Comparison of ENCODE assay signal across 15 cellular contexts in genomic region chr1:230090194-230090711, GRCh38. TPM values are rescaled to one million over a fixed set of nuclear protein-coding genes. Genes with fewer than 3 reads are reported as not detected.
DNase-seq lines count a peak whose midpoint lies in the region; ATAC-seq and TF ChIP-seq lines count a peak whose summit lies in the region.
"Had no signal": no experiment of that assay in that cellular context is flagged by ENCODE, and none has a peak within 500 bp of the region (broad histone marks: within the 10 kb centered on the region; RNA-seq: fewer than 3 reads in every experiment).

No MANE protein-coding gene starts in this region.

- H3K4me1 ChIP-seq in PC-3 (ENCODE audit: insufficient read depth, low read length), result peaks cover 82% of the 10 kb centered on the region

- H3K79me2 ChIP-seq in PC-3 (ENCODE audit: low read length), result peaks cover 90% of the 10 kb centered on the region

- BruUV-seq in PC-3 (replicated peaks; lab: Mats Ljungman, UMichigan), result no TSS peak

- CTCF ChIA-PET in PC-3 (lab: Charles Lee), result interaction anchor here (0.6 to 2.5 kb wide), 3 partner anchors 14 to 217 kb away, joined by 3 to 18 read pairs (median 4); no protein-coding TSS in a partner anchor

- no peak overlapping the region for H2AFZ ChIP-seq in PC-3 (ENCODE audit: low read length)

- peak overlapping the region; percentile 90 for H3K27ac ChIP-seq in PC-3 (ENCODE audit: low read length)
- peak overlapping the region; percentile 44 to 69 for H3K27ac ChIP-seq in coronary artery
- H3K27ac ChIP-seq: BLaER1 treated with 17β-estradiol and CSF1 and Interleukin-3, amounts not matched to agents 10 nM and 100 nM had no signal

- no peaks in the 10 kb centered on the region for H3K27me3 ChIP-seq in PC-3 (ENCODE audit: low read length)
- H3K27me3 ChIP-seq: BLaER1 treated with 17β-estradiol and CSF1 and Interleukin-3, amounts not matched to agents 10 nM and 100 nM had no signal

- TF ChIP-seq CTCF in PC-3 (conservative IDR thresholded peaks at IDR 0.05; ENCODE audit: low read depth, low read length) (no peak), coronary artery (IDR thresholded peaks at IDR 0.05) (no peak), nephron progenitor cell (IDR thresholded peaks at IDR 0.05) (no peak)

- peak overlapping the region; percentile 78 for H3K4me2 ChIP-seq in PC-3 (ENCODE audit: low read length)
- H3K4me2 ChIP-seq: BLaER1 treated with 17β-estradiol and CSF1 and Interleukin-3, amounts not matched to agents 10 nM and 100 nM had no signal

- H3K4me1 Mint-ChIP-seq in nephron progenitor cell, result peaks cover 30% of the 10 kb centered on the region

- peaks cover 19% of the 10 kb centered on the region; the same call in 1 of the 2 replicates for H3K36me3 ChIP-seq in PC-3 (ENCODE audit: low read depth, low read length)

- H3K27ac Mint-ChIP-seq in nephron progenitor cell, result peak overlapping the region; percentile 37
- H3K27ac Mint-ChIP-seq: activated CD8-positive, alpha-beta memory T cell treated with anti-CD3 and anti-CD28 coated beads, Interleukin-2, amount 10 ng/mL, durations not matched to agents 7 days and 5 days; activated naive CD8-positive, alpha-beta T cell treated with anti-CD3 and anti-CD28 coated beads, Interleukin-2, amount 50 U/mL, for 24 hours; T-helper 2 cell treated with Interferon-gamma antibody and Interleukin-4, amounts not matched to agents 5 μg/mL and 100 μg/mL, for 36 hours had no signal

- no peaks in the 10 kb centered on the region for H3K9me2 ChIP-seq in PC-3 (replicated peaks; ENCODE audit: low read length)

- ATAC-seq in PC-3 (peak; percentile 69), esophagus mucosa (no peak), HG03571 (IDR thresholded peaks at IDR 0.05; ENCODE audit: unreplicated experiment) (no peak)
- ATAC-seq: activated CD8-positive, alpha-beta memory T cell treated with anti-CD3 and anti-CD28 coated beads, Interleukin-2, amount 10 ng/mL, durations not matched to agents 7 days and 5 days; activated naive CD8-positive, alpha-beta T cell treated with anti-CD3 and anti-CD28 coated beads, Interleukin-2, amount 50 U/mL, for 24 hours; sciatic nerve had no signal

- H3K4me3 Mint-ChIP-seq in nephron progenitor cell, result no peak overlapping the region
- H3K4me3 Mint-ChIP-seq: activated CD8-positive, alpha-beta memory T cell treated with anti-CD3 and anti-CD28 coated beads, Interleukin-2, amount 10 ng/mL, durations not matched to agents 7 days and 5 days; activated naive CD8-positive, alpha-beta T cell treated with anti-CD3 and anti-CD28 coated beads, Interleukin-2, amount 50 U/mL, for 24 hours; naive B cell; T-helper 2 cell treated with Interferon-gamma antibody and Interleukin-4, amounts not matched to agents 5 μg/mL and 100 μg/mL, for 36 hours had no signal

- H3K36me3 Mint-ChIP-seq in nephron progenitor cell (ENCODE audit: low read depth), result peaks cover 31% of the 10 kb centered on the region

- H3F3A ChIP-seq in PC-3 (ENCODE audit: low read length, unreplicated experiment), result peaks cover 22% of the 10 kb centered on the region

- no peaks in the 10 kb centered on the region for H3K9me3 Mint-ChIP-seq in nephron progenitor cell
- H3K9me3 Mint-ChIP-seq: activated naive CD8-positive, alpha-beta T cell treated with anti-CD3 and anti-CD28 coated beads, Interleukin-2, amount 50 U/mL, for 24 hours; naive B cell; T-helper 2 cell treated with Interferon-gamma antibody and Interleukin-4, amounts not matched to agents 5 μg/mL and 100 μg/mL, for 36 hours had no signal

- POLR2A ChIA-PET in PC-3 (lab: Charles Lee; ENCODE audit: unreplicated experiment), result interaction anchor here (0.7 to 1.0 kb wide), 3 partner anchors 15 to 97 kb away, joined by 3 to 5 read pairs (median 4); partner anchors contain the start of gene GALNT2

- H3K4me3 ChIP-seq in PC-3 (ENCODE audit: low read length) (peak overlapping the region; percentile 49), coronary artery (no peak overlapping the region)
- H3K4me3 ChIP-seq: BLaER1 treated with 17β-estradiol and CSF1 and Interleukin-3, amounts not matched to agents 10 nM and 100 nM had no signal

- peak; percentile 52 for DNase-seq in AG08396 (ENCODE audit: low spot score)
- peak; percentile 96 for DNase-seq in PC-3
- no peak for DNase-seq in coronary artery (ENCODE audit: low spot score)
- no peak for DNase-seq in nephron progenitor cell
- DNase-seq in NCI-H526 (lab: John Stamatoyannopoulos, UW), result no peak
- no peak for DNase-seq in NCI-H2029 (lab: John Stamatoyannopoulos, UW)
- DNase-seq: activated CD8-positive, alpha-beta memory T cell treated with anti-CD3 and anti-CD28 coated beads, Interleukin-2, amount 10 ng/mL, durations not matched to agents 7 days and 5 days; activated naive CD8-positive, alpha-beta T cell treated with anti-CD3 and anti-CD28 coated beads, Interleukin-2, amount 50 U/mL, for 24 hours; naive B cell; NCI-H146 had no signal

- H3K9ac ChIP-seq in PC-3 (ENCODE audit: low read length), result peak overlapping the region; percentile 53
- H3K9ac ChIP-seq: BLaER1 treated with 17β-estradiol and CSF1 and Interleukin-3, amounts not matched to agents 10 nM and 100 nM had no signal

- peaks cover 3% of the 10 kb centered on the region for H3K27me3 Mint-ChIP-seq in nephron progenitor cell (ENCODE audit: low read depth, poor library complexity)
- H3K27me3 Mint-ChIP-seq: activated CD8-positive, alpha-beta memory T cell treated with anti-CD3 and anti-CD28 coated beads, Interleukin-2, amount 10 ng/mL, durations not matched to agents 7 days and 5 days; activated naive CD8-positive, alpha-beta T cell treated with anti-CD3 and anti-CD28 coated beads, Interleukin-2, amount 50 U/mL, for 24 hours; naive B cell had no signal

- H3K9me3 ChIP-seq in PC-3 (ENCODE audit: low read length), result no peaks in the 10 kb centered on the region
- H3K9me3 ChIP-seq: BLaER1 treated with 17β-estradiol and CSF1 and Interleukin-3, amounts not matched to agents 10 nM and 100 nM had no signal

- intact Hi-C loops in PC-3 (cut with micrococcal nuclease), result loop anchor here (1.0 kb wide), 3 partner anchors 14 to 96 kb away; no protein-coding TSS in a partner anchor

- H4K20me1 ChIP-seq in PC-3 (ENCODE audit: low read length), result no peaks in the 10 kb centered on the region

RNA-seq across cellular contexts. Expression of gene GALNT2, which starts 23.2 kb away (rescaled TPM):
- total RNA-seq in PC-3 (2014; rRNA removed), result 182 and 193 TPM in 2 replicates
- total RNA-seq in esophagus mucosa, result 37.6 TPM

Comparison
In these comparisons a context has a peak if more than half of its experiments do, and no peak if none do; other contexts are left out.
1. DNase-seq: peak in AG08396 (single experiment) and PC-3 (single experiment); none in coronary artery (single experiment), nephron progenitor cell (single experiment), NCI-H526 (0 of 2) and NCI-H2029 (single experiment).